Comparison of ENCODE assay signal across 9 cellular contexts in genomic region chr11:106403751-106404150, GRCh38.
"Had no signal": no experiment of that assay in that cellular context is flagged by ENCODE, and none has a peak within 500 bp of the region (broad histone marks: within the 10 kb centered on the region; RNA-seq: fewer than 3 reads in every experiment).

No MANE protein-coding gene starts in this region.

- H3K9ac ChIP-seq: GM23248 had no signal

- H3K4me3 ChIP-seq: GM23248, GM23338, HAP-1 had no signal

- ATAC-seq: GM23338, HCT116 had no signal

- H3K36me3 ChIP-seq: HAP-1 had no signal

- DNase-seq: GM23248, GOT3, H7, H9, HCEC 1CT, HFFc6 had no signal

- H3K4me1 ChIP-seq: HAP-1 had no signal

- H2AFZ ChIP-seq: GM23248, GM23338 had no signal

- H3K4me2 ChIP-seq: GM23338 had no signal

- H3K9me3 ChIP-seq: HAP-1 had no signal

- H3K27ac ChIP-seq: GM23248 had no signal
